In genomic region chr20:32366380-32366779, GRCh38 we compare ENCODE assay signal across 11 cellular contexts. TPM values are rescaled to one million over a fixed set of nuclear protein-coding genes. Genes with fewer than 3 reads are reported as not detected.
DNase-seq lines count a peak whose midpoint lies in the region; ATAC-seq and TF ChIP-seq lines count a peak whose summit lies in the region.
"Had no signal": no experiment of that assay in that cellular context is flagged by ENCODE, and none has a peak within 500 bp of the region (broad histone marks: within the 10 kb centered on the region; RNA-seq: fewer than 3 reads in every experiment).

No MANE protein-coding gene starts in this region.

- H3K9me3 Mint-ChIP-seq in activated T-cell treated with anti-CD3 and anti-CD28 coated beads, Interleukin-2, amount 50 U/mL, for 72 hours = no peaks in the 10 kb centered on the region
- H3K9me3 Mint-ChIP-seq in activated T-helper 17 cell treated with anti-CD3 and anti-CD28 coated beads, Interleukin-2, amount 50 U/mL, for 72 hours = no peaks in the 10 kb centered on the region
- H3K9me3 Mint-ChIP-seq: nephron had no signal

- WGBS in stomach, 5 donors = 71 to 89% (median 80%) methylated on average over 2 of the region's 2 CpGs

- H3K4me1 ChIP-seq in stomach = peaks cover 57 to 90% (median 81%) of the 10 kb centered on the region in 4 donors
- H3K4me1 ChIP-seq in vagina = peaks cover 70% of the 10 kb centered on the region

- intact Hi-C loops in stomach (cut with DNase I; ENCODE audit: low total_unique reads) (no loop called here), vagina (cut with DNase I) (no loop called here)

- no peak for TF ChIP-seq POLR2A in stomach (IDR thresholded peaks at IDR 0.05)
- TF ChIP-seq POLR2A in vagina (IDR thresholded peaks at IDR 0.05) = no peak

- peak; percentile 69 to 80 for ATAC-seq in activated T-cell treated with anti-CD3 and anti-CD28 coated beads, Interleukin-2, amount 50 U/mL, for 72 hours (replicated peaks in 1 of 2)
- peak; percentile 62 for ATAC-seq in HG02870 (IDR thresholded peaks at IDR 0.05; ENCODE audit: unreplicated experiment)
- peak; percentile 73 for ATAC-seq in activated T-helper 17 cell treated with anti-CD3 and anti-CD28 coated beads, Interleukin-2, amount 50 U/mL, for 72 hours (replicated peaks)
- ATAC-seq in stimulated activated naive CD8-positive, alpha-beta T cell treated with anti-CD3 and anti-CD28 coated beads, Interleukin-15, Interleukin-2, amounts not matched to agents 100 U/mL and 50 U/mL, for 24 hours = peak; percentile 55

- H3K9me3 ChIP-seq in stomach (no peaks in the 10 kb centered on the region), vagina (no peaks in the 10 kb centered on the region)

- DNase-seq in activated T-cell treated with anti-CD3 and anti-CD28 coated beads, Interleukin-2, amount 50 U/mL, for 72 hours = no peak
- DNase-seq in activated T-cell treated with anti-CD3 and anti-CD28 coated beads for 4 hours (no peak), NCI-H2196 treated with DMSO at 0.1 percent for 48 hours (lab: John Stamatoyannopoulos, UW; ENCODE audit: unreplicated experiment) (no peak), stomach (no peak), vagina (ENCODE audit: extremely low spot score in 2 of 2) (no peak)
- no peak for DNase-seq in stimulated activated naive CD8-positive, alpha-beta T cell treated with anti-CD3 and anti-CD28 coated beads, Interleukin-15, Interleukin-2, amounts not matched to agents 100 U/mL and 50 U/mL, for 24 hours
- DNase-seq: cerebellar nuclear complex, EL had no signal

- peaks cover 0 to 34% of the 10 kb centered on the region in 2 donors for H3K36me3 Mint-ChIP-seq in activated T-cell treated with anti-CD3 and anti-CD28 coated beads, Interleukin-2, amount 50 U/mL, for 72 hours (ENCODE audit: insufficient read depth in 2 of 2)
- H3K36me3 Mint-ChIP-seq in activated T-helper 17 cell treated with anti-CD3 and anti-CD28 coated beads, Interleukin-2, amount 50 U/mL, for 72 hours (ENCODE audit: low read depth) = peaks cover 90% of the 10 kb centered on the region

- no peak for TF ChIP-seq CTCF in stomach (IDR thresholded peaks at IDR 0.05)
- no peak for TF ChIP-seq CTCF in vagina (IDR thresholded peaks at IDR 0.05)

- H3K36me3 ChIP-seq in stomach (peaks cover 0 to 34% (median 20%) of the 10 kb centered on the region in 4 donors), vagina (peaks cover 0 to 20% of the 10 kb centered on the region in 2 donors)

- H3K4me1 Mint-ChIP-seq in activated T-cell treated with anti-CD3 and anti-CD28 coated beads, Interleukin-2, amount 50 U/mL, for 72 hours (ENCODE audit: low read depth) = peaks cover 80% of the 10 kb centered on the region
- peaks cover 54% of the 10 kb centered on the region for H3K4me1 Mint-ChIP-seq in activated T-helper 17 cell treated with anti-CD3 and anti-CD28 coated beads, Interleukin-2, amount 50 U/mL, for 72 hours

- TF ChIP-seq EP300 in stomach (IDR thresholded peaks at IDR 0.05) = no peak

- H3K27me3 Mint-ChIP-seq in activated T-cell treated with anti-CD3 and anti-CD28 coated beads, Interleukin-2, amount 50 U/mL, for 72 hours (ENCODE audit: low read depth) = no peaks in the 10 kb centered on the region
- H3K27me3 Mint-ChIP-seq in activated T-helper 17 cell treated with anti-CD3 and anti-CD28 coated beads, Interleukin-2, amount 50 U/mL, for 72 hours = no peaks in the 10 kb centered on the region

- no peaks in the 10 kb centered on the region for H3K27me3 ChIP-seq in stomach
- H3K27me3 ChIP-seq in vagina = no peaks in the 10 kb centered on the region

- peak overlapping the region; percentile 32 to 54 for H3K4me3 Mint-ChIP-seq in activated T-cell treated with anti-CD3 and anti-CD28 coated beads, Interleukin-2, amount 50 U/mL, for 72 hours
- peak overlapping the region; percentile 45 for H3K4me3 Mint-ChIP-seq in activated T-helper 17 cell treated with anti-CD3 and anti-CD28 coated beads, Interleukin-2, amount 50 U/mL, for 72 hours
- H3K4me3 Mint-ChIP-seq: nephron had no signal

- H3K4me3 ChIP-seq in stomach (no peak overlapping the region), vagina (no peak overlapping the region)

- peak overlapping the region in 2 of 5 donors; percentile 15 to 40 for H3K27ac ChIP-seq in stomach
- no peak overlapping the region for H3K27ac ChIP-seq in vagina

- peak overlapping the region; percentile 29 for H3K27ac Mint-ChIP-seq in activated T-cell treated with anti-CD3 and anti-CD28 coated beads, Interleukin-2, amount 50 U/mL, for 72 hours
- peak overlapping the region; percentile 17 for H3K27ac Mint-ChIP-seq in activated T-helper 17 cell treated with anti-CD3 and anti-CD28 coated beads, Interleukin-2, amount 50 U/mL, for 72 hours

RNA-seq across cellular contexts. Expression of gene ASXL1, which starts 8.2 kb away (rescaled TPM):
- 100 to 1,000 TPM; 158 to 168 TPM for total RNA-seq in activated T-cell treated with anti-CD3 and anti-CD28 coated beads, Interleukin-2, amount 50 U/mL, for 72 hours
- 100 to 1,000 TPM; 164 to 232 TPM for total RNA-seq in activated T-helper 17 cell treated with anti-CD3 and anti-CD28 coated beads, Interleukin-2, amount 50 U/mL, for 72 hours
- total RNA-seq in stomach = 100 to 1,000 TPM in 2 of 5 donors, 10 to 100 TPM in 3; 50.4 to 185 (median 75.5) TPM
- polyA plus RNA-seq in stomach = 10 to 100 TPM in 1 of 3 donors, 1 to 10 TPM in 2; 9.0 to 14.2 (median 9.7) TPM
- total RNA-seq in vagina = 97.5 TPM
